28 cellular contexts compared by ENCODE assay signal in genomic region chr13:48429886-48430285, GRCh38. TPM values are rescaled to one million over a fixed set of nuclear protein-coding genes. Genes with fewer than 3 reads are reported as not detected.
DNase-seq lines count a peak whose midpoint lies in the region; ATAC-seq lines count a peak whose summit lies in the region.
"Had no signal": no experiment of that assay in that cellular context is flagged by ENCODE, and none has a peak within 500 bp of the region (broad histone marks: within the 10 kb centered on the region; RNA-seq: fewer than 3 reads in every experiment).

No MANE protein-coding gene starts in this region.

- no peaks in the 10 kb centered on the region for H3K36me3 ChIP-seq in CD4-positive, CD25-positive, alpha-beta regulatory T cell (ENCODE audit: control insufficient read depth, insufficient read depth, low read length)
- H3K36me3 ChIP-seq: HAP-1, ovary had no signal

- no peaks in the 10 kb centered on the region for H3K27me3 ChIP-seq in CD4-positive, CD25-positive, alpha-beta regulatory T cell (ENCODE audit: control insufficient read depth, insufficient read depth, low read length)
- H3K27me3 ChIP-seq: ovary, tibial artery had no signal

- no peak overlapping the region for H3K27ac ChIP-seq in CD4-positive, CD25-positive, alpha-beta regulatory T cell (ENCODE audit: insufficient read depth, low read length, poor library complexity, severe bottlenecking)
- H3K27ac ChIP-seq: epithelial cell of prostate, ovary had no signal

- H3K4me3 Mint-ChIP-seq in CD4-positive, CD25-positive, alpha-beta regulatory T cell: peak overlapping the region in 3 of 4 donors; percentile 2 to 35 (median 31)
- H3K4me3 Mint-ChIP-seq: activated naive CD8-positive, alpha-beta T cell treated with anti-CD3 and anti-CD28 coated beads, Interleukin-2, amount 10 ng/mL, durations not matched to agents 7 days and 5 days; activated T-helper 1 cell treated with anti-CD3 and anti-CD28 coated beads, Interleukin-12 subunit alpha, Interleukin-12 subunit beta, Interleukin-2, Interleukin-4 antibody, amounts not matched to agents 30 ng/mL and 10 ng/mL and 1 ng/mL, durations not matched to agents 14 hours and 24 hours and 36 hours; natural killer cell treated with Interleukin-12 subunit alpha and Interleukin-12 subunit beta and Interleukin-15 and Interleukin-18, amount 100 ng/mL, for 72 hours; stimulated activated naive CD8-positive, alpha-beta T cell treated with anti-CD3 and anti-CD28 coated beads, Interleukin-15, amount 100 ng/mL, for 72 hours had no signal

- peak in 1 of 3 donors; percentile 35 for DNase-seq in CD4-positive, CD25-positive, alpha-beta regulatory T cell
- no peak for DNase-seq in NCI-H1048 (lab: John Stamatoyannopoulos, UW)
- DNase-seq: 8988T; activated CD4-positive, alpha-beta T cell treated with anti-CD3 and anti-CD28 coated beads, Interleukin-2, amount 50 U/mL, for 1 hour; activated naive CD8-positive, alpha-beta T cell treated with anti-CD3 and anti-CD28 coated beads, Interleukin-2, amount 10 ng/mL, durations not matched to agents 7 days and 5 days; AML-193; head of caudate nucleus; IMR-90; left colon; midbrain; NCI-H1417 treated with DMSO at 0.1 percent for 48 hours; NCI-H524 treated with DMSO at 0.1 percent for 48 hours; ovary; right cardiac atrium; SK-N-SH; stimulated activated CD4-positive, alpha-beta T cell treated with anti-CD3 and anti-CD28 coated beads, Interleukin-12 subunit alpha, Interleukin-12 subunit beta, amount 100 ng/mL, for 4 hours; stimulated activated naive CD8-positive, alpha-beta T cell treated with anti-CD3 and anti-CD28 coated beads, Interleukin-15, amount 100 ng/mL, for 72 hours; tibial artery had no signal

- H3K4me1 Mint-ChIP-seq in CD4-positive, CD25-positive, alpha-beta regulatory T cell: peaks cover 36 to 50% (median 42%) of the 10 kb centered on the region in 4 donors

- no peak for ATAC-seq in CD4-positive, CD25-positive, alpha-beta regulatory T cell (ENCODE audit: low read depth in 2 of 2)
- ATAC-seq in GM18867 (IDR thresholded peaks at IDR 0.05; ENCODE audit: unreplicated experiment) (peak; percentile 79), HG02588 (IDR thresholded peaks at IDR 0.05; ENCODE audit: unreplicated experiment) (peak; percentile 54), HG03565 (IDR thresholded peaks at IDR 0.05; ENCODE audit: unreplicated experiment) (peak; percentile 46), GM18519 (IDR thresholded peaks at IDR 0.05; ENCODE audit: low FRiP score, unreplicated experiment) (no peak), HG03025 (IDR thresholded peaks at IDR 0.05; ENCODE audit: low FRiP score, unreplicated experiment) (no peak), HG03159 (IDR thresholded peaks at IDR 0.05; ENCODE audit: unreplicated experiment) (no peak)
- ATAC-seq: left colon; natural killer cell treated with Interleukin-12 subunit alpha and Interleukin-12 subunit beta and Interleukin-15 and Interleukin-18, amount 100 ng/mL, for 72 hours; right cardiac atrium; stimulated activated naive CD8-positive, alpha-beta T cell treated with anti-CD3 and anti-CD28 coated beads, Interleukin-15, amount 100 ng/mL, for 72 hours had no signal

- H3K9me3 ChIP-seq in CD4-positive, CD25-positive, alpha-beta regulatory T cell (ENCODE audit: control insufficient read depth in 2 of 2, low read length in 2 of 2): no peaks in the 10 kb centered on the region
- H3K9me3 ChIP-seq: HAP-1, ovary, SK-N-SH, tibial artery had no signal

- no peaks in the 10 kb centered on the region for H3K9me3 Mint-ChIP-seq in CD4-positive, CD25-positive, alpha-beta regulatory T cell

- peaks cover 8% of the 10 kb centered on the region for H3K36me3 Mint-ChIP-seq in CD4-positive, CD25-positive, alpha-beta regulatory T cell

- H3K27ac Mint-ChIP-seq in CD4-positive, CD25-positive, alpha-beta regulatory T cell: peak overlapping the region; percentile 24 to 85 (median 71)
- H3K27ac Mint-ChIP-seq: activated naive CD8-positive, alpha-beta T cell treated with anti-CD3 and anti-CD28 coated beads, Interleukin-2, amount 10 ng/mL, durations not matched to agents 7 days and 5 days; activated T-helper 1 cell treated with anti-CD3 and anti-CD28 coated beads, Interleukin-12 subunit alpha, Interleukin-12 subunit beta, Interleukin-2, Interleukin-4 antibody, amounts not matched to agents 30 ng/mL and 10 ng/mL and 1 ng/mL, durations not matched to agents 14 hours and 24 hours and 36 hours; stimulated activated naive CD8-positive, alpha-beta T cell treated with anti-CD3 and anti-CD28 coated beads, Interleukin-15, amount 100 ng/mL, for 72 hours had no signal

- peaks cover 15% of the 10 kb centered on the region for H3K4me1 ChIP-seq in CD4-positive, CD25-positive, alpha-beta regulatory T cell (ENCODE audit: control insufficient read depth, insufficient read depth, low read length, poor library complexity, severe bottlenecking)

- H3K27me3 Mint-ChIP-seq in CD4-positive, CD25-positive, alpha-beta regulatory T cell: no peaks in the 10 kb centered on the region
- H3K27me3 Mint-ChIP-seq: activated naive CD8-positive, alpha-beta T cell treated with anti-CD3 and anti-CD28 coated beads, Interleukin-2, amount 10 ng/mL, durations not matched to agents 7 days and 5 days; natural killer cell treated with Interleukin-12 subunit alpha and Interleukin-12 subunit beta and Interleukin-15 and Interleukin-18, amount 100 ng/mL, for 72 hours; stimulated activated naive CD8-positive, alpha-beta T cell treated with anti-CD3 and anti-CD28 coated beads, Interleukin-15, amount 100 ng/mL, for 72 hours had no signal

- peak overlapping the region; percentile 41 for H3K4me3 ChIP-seq in CD4-positive, CD25-positive, alpha-beta regulatory T cell (ENCODE audit: low read depth, low read length)
- H3K4me3 ChIP-seq: HAP-1, ovary, tibial artery had no signal

RNA-seq across cellular contexts. Expression of gene LPAR6, which starts 17.0 kb away (rescaled TPM):
- total RNA-seq in CD4-positive, CD25-positive, alpha-beta regulatory T cell: 85.4 TPM
- 100 to 1,000 TPM in 2 of 4 donors, 10 to 100 TPM in 2; 85.6 to 150 (median 95.7) TPM for polyA plus RNA-seq in CD4-positive, CD25-positive, alpha-beta regulatory T cell

Comparison
In these comparisons a context has a peak if more than half of its experiments do, and no peak if none do; other contexts are left out.
1. ATAC-seq: peak in GM18867 (single experiment), HG02588 (single experiment) and HG03565 (single experiment); none in CD4-positive, CD25-positive, alpha-beta regulatory T cell (0 of 2), GM18519 (single experiment), HG03025 (single experiment) and HG03159 (single experiment).